ENCODE assay signal across 10 cellular contexts in the genomic region with DNA sequence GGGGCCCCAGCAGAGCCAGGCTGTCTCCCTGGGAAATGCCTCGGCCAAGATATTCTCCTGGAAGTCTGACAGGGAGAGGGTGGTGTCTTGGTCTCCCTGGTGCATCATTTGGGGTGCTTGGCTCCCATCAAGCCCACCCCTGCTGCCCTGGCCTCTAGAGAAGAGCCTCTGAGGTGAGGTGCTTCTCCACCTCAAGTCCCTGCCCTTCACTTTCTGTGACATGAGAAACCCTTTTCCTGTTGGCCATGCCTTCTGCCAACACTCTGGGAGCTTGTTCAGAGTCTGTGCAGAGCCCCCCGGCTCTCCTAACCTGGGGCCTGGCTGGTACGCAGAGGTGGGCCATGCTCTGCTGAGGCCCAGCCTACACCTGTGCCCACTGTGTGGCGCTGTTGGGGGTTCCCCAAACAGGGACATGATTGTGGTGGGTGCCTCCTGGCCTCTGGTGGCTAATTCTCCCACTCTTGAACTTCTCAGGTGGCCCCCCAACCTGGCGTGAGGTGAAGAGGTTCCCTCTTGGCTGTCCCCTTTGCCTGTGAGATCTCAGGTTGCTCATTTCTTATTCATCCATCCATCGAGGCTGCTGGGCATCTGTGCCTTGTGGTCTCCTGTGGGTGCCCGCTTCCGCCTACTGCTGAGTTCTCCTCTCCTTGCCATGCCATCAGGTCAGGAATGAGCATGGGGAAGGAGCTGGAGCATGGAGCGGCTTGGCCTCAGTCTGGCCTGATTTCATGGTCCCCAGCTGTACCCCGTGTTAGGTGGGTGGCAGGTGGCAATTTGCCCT. TPM values are rescaled to one million over a fixed set of nuclear protein-coding genes. Genes with fewer than 3 reads are reported as not detected.
DNase-seq lines count a peak whose midpoint lies in the region; ATAC-seq, FAIRE-seq and TF ChIP-seq lines count a peak whose summit lies in the region.
"Had no signal": no experiment of that assay in that cellular context is flagged by ENCODE, and none has a peak within 500 bp of the region (broad histone marks: within the 10 kb centered on the region; RNA-seq: fewer than 3 reads in every experiment).

No MANE protein-coding gene starts in this region.

- no peak overlapping the region for H3K4me3 Mint-ChIP-seq in CD8-positive, alpha-beta T cell
- H3K4me3 Mint-ChIP-seq: neural crest cell had no signal

- no peak overlapping the region for H3K27ac ChIP-seq in CD8-positive, alpha-beta T cell (ENCODE audit: low read depth, low read length)
- H3K27ac ChIP-seq: Peyer's patch had no signal

- H3K4me1 ChIP-seq in CD8-positive, alpha-beta T cell (ENCODE audit: insufficient read depth, low read length) = no peaks in the 10 kb centered on the region
- H3K4me1 ChIP-seq: Peyer's patch had no signal

- FAIRE-seq in bronchial epithelial cell (lab: Jason Lieb, UNC) (peak; percentile 23), RCC 7860 (lab: Jason Lieb, UNC) (no peak)

- no peaks in the 10 kb centered on the region for H3K9me3 Mint-ChIP-seq in CD8-positive, alpha-beta T cell
- H3K9me3 Mint-ChIP-seq: neural crest cell had no signal

- POLR2A ChIA-PET in CD8-positive, alpha-beta T cell (lab: Charles Lee) = no interaction called here

- H3K36me3 ChIP-seq in CD8-positive, alpha-beta T cell (ENCODE audit: insufficient read depth, low read length) = peaks cover 7% of the 10 kb centered on the region
- peaks cover 8% of the 10 kb centered on the region for H3K36me3 ChIP-seq in bronchial epithelial cell (ENCODE audit: control insufficient read depth, insufficient read depth, low read length)

- TF ChIP-seq CTCF in CD8-positive, alpha-beta T cell (IDR thresholded peaks at IDR 0.05) = no peak
- TF ChIP-seq CTCF in GM12875 (IDR thresholded peaks at IDR 0.05; ENCODE audit: borderline replicate concordance, insufficient read depth, low read depth, low read length) (peak; percentile 50; the same call in 1 of the 2 replicates), bronchial epithelial cell (IDR thresholded peaks at IDR 0.05; ENCODE audit: insufficient read depth, low read length, severe bottlenecking) (peak; percentile 15)

- H3K27me3 Mint-ChIP-seq in CD8-positive, alpha-beta T cell (ENCODE audit: low read depth) = no peaks in the 10 kb centered on the region

- peak in 2 of 7 experiments; percentile 28 to 36 for DNase-seq in CD8-positive, alpha-beta T cell
- no peak for DNase-seq in bronchial epithelial cell (ENCODE audit: low read depth)
- no peak for DNase-seq in RCC 7860 (ENCODE audit: low spot score)
- DNase-seq in SW 1271 (lab: John Stamatoyannopoulos, UW) = no peak
- DNase-seq: activated CD4-positive, alpha-beta T cell treated with anti-CD3 and anti-CD28 coated beads for 48 hours; NCI-H1436 had no signal

- H3K4me3 ChIP-seq in CD8-positive, alpha-beta T cell (ENCODE audit: low read depth, low read length) = no peak overlapping the region
- H3K4me3 ChIP-seq in GM12875 (ENCODE audit: low read depth, low read length) = no peak overlapping the region
- no peak overlapping the region for H3K4me3 ChIP-seq in bronchial epithelial cell (ENCODE audit: low read depth, low read length)
- H3K4me3 ChIP-seq: Peyer's patch had no signal

- H3K36me3 Mint-ChIP-seq in CD8-positive, alpha-beta T cell = peaks cover 66% of the 10 kb centered on the region

- H3K27me3 ChIP-seq in CD8-positive, alpha-beta T cell (ENCODE audit: insufficient read depth, low read length) = no peaks in the 10 kb centered on the region
- H3K27me3 ChIP-seq in bronchial epithelial cell (ENCODE audit: control insufficient read depth, insufficient read depth, low read length) = no peaks in the 10 kb centered on the region
- H3K27me3 ChIP-seq: Peyer's patch had no signal

- peak; percentile 54 for ATAC-seq in CD8-positive, alpha-beta T cell
- no peak for ATAC-seq in esophagus mucosa

- intact Hi-C loops in CD8-positive, alpha-beta T cell (cut with DNase I, micrococcal nuclease) = no loop called here

- H3K9me3 ChIP-seq in CD8-positive, alpha-beta T cell (ENCODE audit: low read length) = no peaks in the 10 kb centered on the region
- H3K9me3 ChIP-seq: Peyer's patch had no signal

- H3K27ac Mint-ChIP-seq in CD8-positive, alpha-beta T cell = no peak overlapping the region

- CTCF ChIA-PET in CD8-positive, alpha-beta T cell (lab: Charles Lee) = interaction anchor here (1.0 kb wide), 1 partner anchor 40 kb away, joined by 3 read pairs; no protein-coding TSS in a partner anchor

- H3K4me1 Mint-ChIP-seq in CD8-positive, alpha-beta T cell (ENCODE audit: low read depth) = peaks cover 6% of the 10 kb centered on the region

RNA-seq across cellular contexts. Expression of a gene that starts 19.2 kb away (rescaled TPM):
- total RNA-seq in CD8-positive, alpha-beta T cell = 10 to 100 TPM; 16.9 to 22.1 TPM
- total RNA-seq in bronchial epithelial cell (30.5 and 39.8 TPM in 2 replicates), esophagus mucosa (16.2 TPM)

RNA-seq across cellular contexts. Expression of a gene that starts 40.0 kb away (rescaled TPM):
- total RNA-seq in CD8-positive, alpha-beta T cell = 10 to 100 TPM in 1 of 2 experiments, 1 to 10 TPM in 1; 9.2 to 11.4 TPM
- total RNA-seq in bronchial epithelial cell (41.6 and 44.2 TPM in 2 replicates), esophagus mucosa (10.6 TPM)

RNA-seq across cellular contexts. Expression of a gene that starts 44.3 kb away (rescaled TPM):
- 1 to 10 TPM; 1.1 to 2.3 TPM for total RNA-seq in CD8-positive, alpha-beta T cell
- total RNA-seq in bronchial epithelial cell = 19.2 and 23.2 TPM in 2 replicates
- 3.1 TPM for total RNA-seq in esophagus mucosa

RNA-seq across cellular contexts. Expression of a gene that starts 55.0 kb away (rescaled TPM):
- total RNA-seq in CD8-positive, alpha-beta T cell = 10 to 100 TPM; 61.5 to 66.2 TPM
- 147 and 263 TPM in 2 replicates for total RNA-seq in bronchial epithelial cell
- total RNA-seq in esophagus mucosa = 141 TPM

RNA-seq across cellular contexts. Expression of a gene that starts 56.1 kb away (rescaled TPM):
- 10 to 100 TPM; 57.8 to 62.8 TPM for total RNA-seq in CD8-positive, alpha-beta T cell
- 37.9 and 40.7 TPM in 2 replicates for total RNA-seq in bronchial epithelial cell
- total RNA-seq in esophagus mucosa = 31.8 TPM
